Comparison of ENCODE assay signal across 25 cellular contexts in the genomic region with DNA sequence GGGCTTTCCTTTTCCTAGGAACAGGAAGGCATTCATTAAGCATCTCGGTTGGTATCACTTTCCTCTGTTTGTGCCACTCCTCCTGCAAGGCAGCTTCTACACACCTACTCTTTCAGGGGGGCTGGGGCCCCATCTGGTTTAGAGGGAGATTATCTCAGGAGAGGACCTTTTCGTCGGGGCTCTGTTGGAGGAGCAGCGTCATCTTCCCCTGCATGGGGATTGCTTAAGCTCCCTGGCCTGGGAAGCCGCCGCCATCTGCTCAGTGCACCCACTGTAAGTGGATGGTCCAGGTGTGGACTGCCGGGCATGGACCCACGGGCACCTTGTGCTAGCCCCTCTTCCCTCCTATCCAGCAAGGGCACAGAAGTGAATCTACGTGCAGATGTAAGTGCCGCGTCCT.
"Had no signal": no experiment of that assay in that cellular context is flagged by ENCODE, and none has a peak within 500 bp of the region (broad histone marks: within the 10 kb centered on the region; RNA-seq: fewer than 3 reads in every experiment).

No MANE protein-coding gene starts in this region.

- H3K4me1 ChIP-seq: ascending aorta had no signal

- H3K9me3 ChIP-seq: ascending aorta had no signal

- DNase-seq: activated CD4-positive, alpha-beta T cell treated with anti-CD3 and anti-CD28 coated beads for 1 hour; activated CD4-positive, alpha-beta T cell treated with anti-CD3 and anti-CD28 coated beads for 48 hours; activated CD4-positive, CD25-positive, alpha-beta regulatory T cell; activated CD8-positive, alpha-beta T cell treated with anti-CD3 and anti-CD28 coated beads for 36 hours; activated effector memory CD4-positive, alpha-beta T cell treated with anti-CD3 and anti-CD28 coated beads, Interleukin-2, amount 50 U/mL, for 16 hours; activated naive CD4-positive, alpha-beta T cell treated with Interleukin-2 at 50 U/mL for 16 hours; activated naive CD8-positive, alpha-beta T cell treated with anti-CD3 and anti-CD28 coated beads, Interleukin-2, amount 10 ng/mL, durations not matched to agents 7 days and 5 days; activated T-cell treated with anti-CD3 and anti-CD28 coated beads, Interleukin-2, amount 50 U/mL, for 1 hour; activated T-cell treated with anti-CD3 and anti-CD28 coated beads, Interleukin-2, amount 50 U/mL, for 72 hours; amygdala; NCI-H146; NCI-H187; NCI-H2029 treated with DMSO at 0.1 percent for 48 hours; NCI-H345; NCI-H774; Right ventricle myocardium superior; SW 1271; T-helper 1 cell; T-helper 2 cell; T-helper 9 cell had no signal

- H3K36me3 ChIP-seq: ascending aorta, cardiac muscle cell had no signal

- H3K27me3 ChIP-seq: ascending aorta had no signal

- FAIRE-seq: K562 had no signal

- H3K4me3 ChIP-seq: ascending aorta, cardiac muscle cell, K562 had no signal

- H3K27ac ChIP-seq: ascending aorta, cardiac muscle cell, VCaP had no signal

- ATAC-seq: activated CD8-positive, alpha-beta T cell treated with anti-CD3 and anti-CD28 coated beads for 36 hours; activated T-cell treated with anti-CD3 and anti-CD28 coated beads, Interleukin-2, amount 50 U/mL, for 72 hours; activated T-helper 17 cell treated with anti-CD3 and anti-CD28 coated beads, Interleukin-2, amount 50 U/mL, for 72 hours; K562 had no signal
